1 cellular context compared by ENCODE assay signal in the genomic region with DNA sequence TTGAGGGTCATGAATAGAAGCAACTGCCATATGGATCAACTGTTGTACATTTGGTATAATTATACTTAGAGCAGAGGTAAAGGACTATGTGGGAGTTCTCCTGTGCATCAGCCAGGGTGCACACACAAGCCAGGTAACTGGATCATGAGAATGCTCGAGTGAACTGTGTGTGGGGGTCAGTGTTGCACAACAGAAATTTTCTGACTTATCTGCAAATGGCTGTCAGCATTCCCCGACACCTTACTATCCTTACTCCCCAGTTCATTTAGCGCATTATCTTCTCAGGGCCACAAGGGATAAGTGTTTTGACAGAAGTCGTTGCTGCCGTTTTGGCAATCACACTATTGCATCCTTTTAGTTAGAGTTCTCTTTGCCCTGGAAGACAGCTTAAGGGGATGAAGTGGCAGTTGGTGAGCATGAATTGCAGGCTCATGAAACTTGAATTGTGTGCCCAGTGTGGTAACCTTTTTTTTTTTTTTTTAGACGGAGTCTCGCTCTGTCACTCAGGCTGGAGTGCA.
TF ChIP-seq lines count a peak whose summit lies in the region.

No MANE protein-coding gene starts in this region.

TF ChIP-seq in endothelial cell of umbilical vein, 7 proteins besides CTCF, POLR2A, EP300 and RAD21:
- TF ChIP-seq POLR2AphosphoS5 (IDR thresholded peaks at IDR 0.05; ENCODE audit: insufficient read depth, low read depth, low read length): no peak
- no peak for TF ChIP-seq FOS (IDR thresholded peaks at IDR 0.05; ENCODE audit: borderline replicate concordance, insufficient read depth, low read length)
- TF ChIP-seq GATA2 (IDR thresholded peaks at IDR 0.05; ENCODE audit: insufficient read depth, insufficient read length, low read depth, low read length): no peak
- no peak for TF ChIP-seq JUN (IDR thresholded peaks at IDR 0.05; ENCODE audit: borderline replicate concordance, insufficient read depth, insufficient read length, low read depth)
- TF ChIP-seq, protein P1, sequence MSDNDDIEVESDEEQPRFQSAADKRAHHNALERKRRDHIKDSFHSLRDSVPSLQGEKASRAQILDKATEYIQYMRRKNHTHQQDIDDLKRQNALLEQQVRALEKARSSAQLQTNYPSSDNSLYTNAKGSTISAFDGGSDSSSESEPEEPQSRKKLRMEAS (IDR thresholded peaks at IDR 0.05; ENCODE audit: insufficient read depth, insufficient read length): no peak
- TF ChIP-seq MYC (IDR thresholded peaks at IDR 0.05; ENCODE audit: low read depth, low read length): no peak
- TF ChIP-seq EZH2 (IDR thresholded peaks at IDR 0.05; ENCODE audit: borderline replicate concordance, low read depth, low read length, severe bottlenecking): no peak
